In the genomic region with DNA sequence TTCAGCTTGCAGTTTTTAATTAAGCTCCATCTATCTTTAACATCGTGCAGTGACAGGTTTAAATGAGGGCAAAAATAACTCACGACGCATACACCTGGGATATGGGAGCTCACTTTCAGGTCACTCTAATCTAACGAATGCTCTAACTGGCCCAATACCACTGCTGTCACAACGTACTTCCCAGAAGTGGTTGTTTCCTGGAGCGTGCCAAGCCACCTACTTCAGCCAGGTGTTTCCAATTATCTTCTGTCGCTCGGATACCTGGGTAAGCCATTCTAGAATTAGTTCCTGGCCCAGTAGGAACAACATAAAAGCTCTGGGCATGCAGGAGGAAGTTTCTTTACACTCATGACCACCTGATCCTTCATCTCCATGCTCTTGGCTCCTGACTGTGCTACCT, we compare ENCODE assay signal across 26 cellular contexts.
A peak's percentile ranks its signal among the peaks of the same experiment; 100 is the strongest.
DNase-seq lines count a peak whose midpoint lies in the region; ATAC-seq and TF ChIP-seq lines count a peak whose summit lies in the region.
"Had no signal": no experiment of that assay in that cellular context is flagged by ENCODE, and none has a peak within 500 bp of the region (broad histone marks: within the 10 kb centered on the region; RNA-seq: fewer than 3 reads in every experiment).

No MANE protein-coding gene starts in this region.

- no peak overlapping the region for H3K4me3 Mint-ChIP-seq in neural progenitor cell
- H3K4me3 Mint-ChIP-seq: activated CD4-positive, alpha-beta T cell treated with anti-CD3 and anti-CD28 coated beads, Interleukin-2, amount 10 ng/mL, durations not matched to agents 7 days and 5 days; dendritic cell treated with granulocyte-macrophage colony-stimulating factor and Interleukin-4, amounts not matched to agents 40 ng/mL and 50 ng/mL, for 4 days; HFFc6; IgD-negative memory B cell; memory B cell; naive B cell; stimulated activated memory B cell treated with anti-CD40 and anti-IgM and Interleukin-4, amounts not matched to agents 10 μg/mL and 1 μg/mL and 100 μg/mL, for 72 hours had no signal

- no peak overlapping the region for H3K4me2 ChIP-seq in neural progenitor cell

- peak; percentile 5 for DNase-seq in NCI-H146 treated with DMSO at 0.1 percent for 48 hours (lab: John Stamatoyannopoulos, UW; ENCODE audit: unreplicated experiment)
- peak; percentile 81 for DNase-seq in NCI-H69 (lab: John Stamatoyannopoulos, UW)
- DNase-seq in neural progenitor cell (ENCODE audit: low spot score) = no peak
- no peak for DNase-seq in GM10248 (ENCODE audit: extremely low spot score)
- DNase-seq in islet precursor cell = no peak
- DNase-seq: activated CD4-positive, alpha-beta T cell treated with anti-CD3 and anti-CD28 coated beads, Interleukin-2, amount 10 ng/mL, durations not matched to agents 7 days and 5 days; activated CD8-positive, alpha-beta memory T cell treated with anti-CD3 and anti-CD28 coated beads, Interleukin-2, amount 50 U/mL, for 4 hours; activated gamma-delta T cell; adrenal gland; GF-D8; HFFc6; MG63; naive B cell; NCI-H524 treated with DMSO at 0.1 percent for 48 hours; OCI-M1; ovary; right lobe of liver had no signal

- H3K27ac ChIP-seq in HEK293 (ENCODE audit: extremely low read depth, low read depth, low read length) (no peak overlapping the region), neural progenitor cell (no peak overlapping the region)
- H3K27ac ChIP-seq: adrenal gland, ovary, right lobe of liver, thoracic aorta had no signal

- peaks cover 13% of the 10 kb centered on the region for H3K9me3 Mint-ChIP-seq in neural progenitor cell

- POLR2A ChIA-PET in HEK293 (lab: Yijun Ruan, JAX) (no interaction called here), GM10248 (lab: Yijun Ruan, JAX) (no interaction called here)

- H3K79me2 ChIP-seq in neural progenitor cell (ENCODE audit: low read depth) = no peaks in the 10 kb centered on the region

- CTCF ChIA-PET in HEK293 (lab: Yijun Ruan, JAX) (interaction anchor here (1.2 to 2.1 kb wide), 2 partner anchors 9 to 40 kb away, joined by 4 read pairs; no protein-coding TSS in a partner anchor), GM10248 (lab: Yijun Ruan, JAX) (interaction anchor here (0.9 to 1.4 kb wide), 3 partner anchors 13 to 44 kb away, joined by 3 read pairs; no protein-coding TSS in a partner anchor)

- H3K27ac Mint-ChIP-seq in neural progenitor cell = peak overlapping the region; percentile 26
- H3K27ac Mint-ChIP-seq: activated CD4-positive, alpha-beta T cell treated with anti-CD3 and anti-CD28 coated beads, Interleukin-2, amount 10 ng/mL, durations not matched to agents 7 days and 5 days; dendritic cell treated with granulocyte-macrophage colony-stimulating factor and Interleukin-4, amounts not matched to agents 40 ng/mL and 50 ng/mL, for 4 days; HFFc6; IgD-negative memory B cell; memory B cell; stimulated activated memory B cell treated with anti-CD40 and anti-IgM and Interleukin-4, amounts not matched to agents 10 μg/mL and 1 μg/mL and 100 μg/mL, for 72 hours had no signal

- H3K36me3 Mint-ChIP-seq in neural progenitor cell = no peaks in the 10 kb centered on the region

- H3K36me3 ChIP-seq in HEK293 (ENCODE audit: control insufficient read depth in 2 of 2, insufficient read depth in 1 of 2, low read length in 2 of 2) (no peaks in the 10 kb centered on the region), neural progenitor cell (no peaks in the 10 kb centered on the region)
- H3K36me3 ChIP-seq: adrenal gland, heart right ventricle, MG63, ovary, right lobe of liver, thoracic aorta had no signal

- peaks cover 2% of the 10 kb centered on the region for H3K27me3 Mint-ChIP-seq in neural progenitor cell (ENCODE audit: insufficient read depth, low read depth)
- H3K27me3 Mint-ChIP-seq: dendritic cell treated with granulocyte-macrophage colony-stimulating factor and Interleukin-4, amounts not matched to agents 40 ng/mL and 50 ng/mL, for 4 days; IgD-negative memory B cell; memory B cell; naive B cell; stimulated activated memory B cell treated with anti-CD40 and anti-IgM and Interleukin-4, amounts not matched to agents 10 μg/mL and 1 μg/mL and 100 μg/mL, for 72 hours had no signal

- H3K4me1 ChIP-seq in HEK293 (ENCODE audit: control insufficient read depth, insufficient read depth, low read length) (peaks cover 27% of the 10 kb centered on the region), neural progenitor cell (peaks cover 6% of the 10 kb centered on the region)
- H3K4me1 ChIP-seq: right lobe of liver had no signal

- peaks cover 17% of the 10 kb centered on the region for H3K4me1 Mint-ChIP-seq in neural progenitor cell
- H3K4me1 Mint-ChIP-seq: activated CD4-positive, alpha-beta T cell treated with anti-CD3 and anti-CD28 coated beads, Interleukin-2, amount 10 ng/mL, durations not matched to agents 7 days and 5 days; IgD-negative memory B cell; memory B cell; naive B cell; stimulated activated memory B cell treated with anti-CD40 and anti-IgM and Interleukin-4, amounts not matched to agents 10 μg/mL and 1 μg/mL and 100 μg/mL, for 72 hours had no signal

- H3K9me3 ChIP-seq in HEK293 (ENCODE audit: control insufficient read depth, insufficient read depth, low read depth, low read length) = no peaks in the 10 kb centered on the region
- no peaks in the 10 kb centered on the region for H3K9me3 ChIP-seq in neural progenitor cell (ENCODE audit: low read depth)
- H3K9me3 ChIP-seq: adrenal gland, MG63, ovary, right lobe of liver, thoracic aorta had no signal

- H4K20me1 ChIP-seq in neural progenitor cell (ENCODE audit: low read depth) = no peaks in the 10 kb centered on the region

- H3F3A ChIP-seq in neural progenitor cell (ENCODE audit: low read depth) = no peaks in the 10 kb centered on the region

- no peak for TF ChIP-seq CTCF in HEK293 (tag by site-specific recombination; IDR thresholded peaks at IDR 0.05)
- TF ChIP-seq CTCF in neural progenitor cell (IDR thresholded peaks at IDR 0.05) = no peak
- TF ChIP-seq CTCF in GM10248 (IDR thresholded peaks at IDR 0.05; ENCODE audit: control extremely low read depth, extremely low read depth, low read depth, missing control alignments) = no peak

- H3K4me3 ChIP-seq in HEK293 (ENCODE audit: low read depth, low read length) (no peak overlapping the region), neural progenitor cell (no peak overlapping the region)
- H3K4me3 ChIP-seq: adrenal gland, GM12878, heart right ventricle, MG63, ovary, right lobe of liver, thoracic aorta had no signal

- no peaks in the 10 kb centered on the region for H3K27me3 ChIP-seq in neural progenitor cell
- H3K27me3 ChIP-seq: adrenal gland, heart right ventricle, MG63, ovary, right lobe of liver had no signal

- no peak overlapping the region for H2AFZ ChIP-seq in neural progenitor cell (replicated peaks)

- H3K9ac ChIP-seq in neural progenitor cell = no peak overlapping the region

- no peak for ATAC-seq in GM21723 (IDR thresholded peaks at IDR 0.05; ENCODE audit: unreplicated experiment)
- ATAC-seq: GM12878; right lobe of liver; stimulated activated memory B cell treated with anti-CD40 and anti-IgM and Interleukin-4, amounts not matched to agents 10 μg/mL and 1 μg/mL and 100 μg/mL, for 72 hours had no signal

TF ChIP-seq in HEK293, 187 proteins besides CTCF, POLR2A, EP300 and RAD21:
- no peak for TF ChIP-seq GFI1B (tag by site-specific recombination; IDR thresholded peaks at IDR 0.05)
- TF ChIP-seq, protein P1, sequence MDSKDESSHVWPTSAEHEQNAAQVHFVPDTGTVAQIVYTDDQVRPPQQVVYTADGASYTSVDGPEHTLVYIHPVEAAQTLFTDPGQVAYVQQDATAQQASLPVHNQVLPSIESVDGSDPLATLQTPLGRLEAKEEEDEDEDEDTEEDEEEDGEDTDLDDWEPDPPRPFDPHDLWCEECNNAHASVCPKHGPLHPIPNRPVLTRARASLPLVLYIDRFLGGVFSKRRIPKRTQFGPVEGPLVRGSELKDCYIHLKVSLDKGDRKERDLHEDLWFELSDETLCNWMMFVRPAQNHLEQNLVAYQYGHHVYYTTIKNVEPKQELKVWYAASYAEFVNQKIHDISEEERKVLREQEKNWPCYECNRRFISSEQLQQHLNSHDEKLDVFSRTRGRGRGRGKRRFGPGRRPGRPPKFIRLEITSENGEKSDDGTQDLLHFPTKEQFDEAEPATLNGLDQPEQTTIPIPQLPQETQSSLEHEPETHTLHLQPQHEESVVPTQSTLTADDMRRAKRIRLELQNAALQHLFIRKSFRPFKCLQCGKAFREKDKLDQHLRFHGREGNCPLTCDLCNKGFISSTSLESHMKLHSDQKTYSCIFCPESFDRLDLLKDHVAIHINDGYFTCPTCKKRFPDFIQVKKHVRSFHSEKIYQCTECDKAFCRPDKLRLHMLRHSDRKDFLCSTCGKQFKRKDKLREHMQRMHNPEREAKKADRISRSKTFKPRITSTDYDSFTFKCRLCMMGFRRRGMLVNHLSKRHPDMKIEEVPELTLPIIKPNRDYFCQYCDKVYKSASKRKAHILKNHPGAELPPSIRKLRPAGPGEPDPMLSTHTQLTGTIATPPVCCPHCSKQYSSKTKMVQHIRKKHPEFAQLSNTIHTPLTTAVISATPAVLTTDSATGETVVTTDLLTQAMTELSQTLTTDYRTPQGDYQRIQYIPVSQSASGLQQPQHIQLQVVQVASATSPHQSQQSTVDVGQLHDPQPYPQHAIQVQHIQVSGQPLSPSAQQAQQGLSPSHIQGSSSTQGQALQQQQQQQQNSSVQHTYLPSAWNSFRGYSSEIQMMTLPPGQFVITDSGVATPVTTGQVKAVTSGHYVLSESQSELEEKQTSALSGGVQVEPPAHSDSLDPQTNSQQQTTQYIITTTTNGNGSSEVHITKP (tag by site-specific recombination; IDR thresholded peaks at IDR 0.05) = 0 out of 2 replicates have a peak, but pooled peaks have one; percentile 33
- TF ChIP-seq ZFHX2 (tag by site-specific recombination; conservative IDR thresholded peaks at IDR 0.05) = no peak

Comparison
In these comparisons a context has a peak if more than half of its experiments do, and no peak if none do; other contexts are left out.
1. DNase-seq: peak in NCI-H146 treated with DMSO at 0.1 percent for 48 hours (single experiment) and NCI-H69 (single experiment); none in neural progenitor cell (single experiment), GM10248 (single experiment) and islet precursor cell (single experiment).